13 cellular contexts compared by ENCODE assay signal in genomic region chr1:103561124-103561523, GRCh38. TPM values are rescaled to one million over a fixed set of nuclear protein-coding genes. Genes with fewer than 3 reads are reported as not detected.
A peak's percentile ranks its signal among the peaks of the same experiment; 100 is the strongest.
DNase-seq lines count a peak whose midpoint lies in the region; ATAC-seq and TF ChIP-seq lines count a peak whose summit lies in the region.
"Not testable (repeated sequence)": the region's sequence is repeated elsewhere in the genome, so short reads cannot be mapped to it uniquely, and the experiment has no call there.
"Had no signal": no experiment of that assay in that cellular context is flagged by ENCODE, and none has a peak within 500 bp of the region (broad histone marks: within the 10 kb centered on the region; RNA-seq: fewer than 3 reads in every experiment).

No MANE protein-coding gene starts in this region.

- CTCF ChIA-PET in MCF 10A (lab: Yijun Ruan, JAX), result not testable (repeated sequence)

- H3K4me3 ChIP-seq in KMS-11 (IDR thresholded peaks at IDR 0.05; ENCODE audit: insufficient read depth, low read depth, low read length); right atrium auricular region; psoas muscle; stomach; tibial nerve; vagina: not testable (repeated sequence)

- not testable (repeated sequence) for TF ChIP-seq POLR2A in stomach (IDR thresholded peaks at IDR 0.05); tibial nerve (IDR thresholded peaks at IDR 0.05); vagina (IDR thresholded peaks at IDR 0.05)

- not testable (repeated sequence) for H3K27me3 Mint-ChIP-seq in MCF 10A (ENCODE audit: insufficient read depth, unreplicated experiment)

- not testable (repeated sequence) for H3K79me2 ChIP-seq in KMS-11 (ENCODE audit: insufficient read depth, low read depth)

- not testable (repeated sequence) for H3K4me3 Mint-ChIP-seq in MCF 10A (ENCODE audit: unreplicated experiment)

- not testable (repeated sequence) for TF ChIP-seq EP300 in stomach (IDR thresholded peaks at IDR 0.05); tibial nerve (IDR thresholded peaks at IDR 0.05)

- not testable (repeated sequence) for H2AFZ ChIP-seq in KMS-11 (ENCODE audit: low read depth)

- peak in 1 of 4 donors; percentile 36 for ATAC-seq in psoas muscle

- H3K4me1 Mint-ChIP-seq in MCF 10A (ENCODE audit: insufficient read depth, unreplicated experiment), result peaks cover 16% of the 10 kb centered on the region

- H3K36me3 Mint-ChIP-seq in MCF 10A (ENCODE audit: insufficient read depth, unreplicated experiment), result not testable (repeated sequence)

- POLR2A ChIA-PET in MCF 10A (lab: Yijun Ruan, JAX), result not testable (repeated sequence)

- not testable (repeated sequence) for H3K9me3 ChIP-seq in right atrium auricular region, psoas muscle, stomach, tibial nerve, vagina

- intact Hi-C loops in MCF 10A (cut with micrococcal nuclease); stomach (cut with DNase I; ENCODE audit: low total_unique reads); vagina (cut with DNase I): not testable (repeated sequence)
- intact Hi-C loops in psoas muscle (cut with DNase I), result loop anchor here (5.0 kb wide), 1 partner anchor 34 kb away; the partner anchor contains the start of gene RNPC3 (in 2 of the 2)

- H4K20me1 ChIP-seq in KMS-11 (ENCODE audit: insufficient read depth), result not testable (repeated sequence)

- 85 to 88% (median 85%) methylated on average over 3 of the region's 3 CpGs for WGBS in psoas muscle, 3 donors
- WGBS in stomach, 5 donors, result 45 to 66% (median 57%) methylated on average over 3 of the region's 3 CpGs
- WGBS in tibial nerve, 2 donors, result 42 to 48% methylated on average over 3 of the region's 3 CpGs

- peak overlapping the region; percentile 94 for H3K27ac Mint-ChIP-seq in MCF 10A (ENCODE audit: low read depth, unreplicated experiment)

- H3K4me1 ChIP-seq in KMS-11 (ENCODE audit: low read depth, poor library complexity, severe bottlenecking) (peaks cover 32% of the 10 kb centered on the region), right atrium auricular region (peaks cover 0 to 20% of the 10 kb centered on the region in 2 donors), psoas muscle (peaks cover 22% of the 10 kb centered on the region), stomach (peaks cover 0 to 16% (median 7%) of the 10 kb centered on the region in 4 donors), tibial nerve (peaks cover 4 to 35% (median 14%) of the 10 kb centered on the region in 4 donors)
- not testable (repeated sequence) for H3K4me1 ChIP-seq in vagina

- not testable (repeated sequence) for BruUV-seq in MCF 10A (replicated peaks; lab: Mats Ljungman, UMichigan)

- peak overlapping the region; percentile 84; the same call in 1 of the 2 replicates for H3K27ac ChIP-seq in KMS-11
- H3K27ac ChIP-seq in right atrium auricular region, result peak overlapping the region; percentile 52 to 73
- peak overlapping the region; percentile 72 for H3K27ac ChIP-seq in psoas muscle
- peak overlapping the region in 3 of 5 donors; percentile 49 to 73 (median 61) for H3K27ac ChIP-seq in stomach
- H3K27ac ChIP-seq in tibial nerve, result peak overlapping the region; percentile 66 to 90 (median 78)
- peak overlapping the region; percentile 57 for H3K27ac ChIP-seq in vagina

- H3K9me3 Mint-ChIP-seq in MCF 10A (ENCODE audit: unreplicated experiment), result not testable (repeated sequence)

- DNase-seq in MCF 10A (ENCODE audit: unreplicated experiment); right atrium auricular region (ENCODE audit: low spot score); psoas muscle; stomach; tibial nerve (ENCODE audit: low spot score in 2 of 2); vagina (ENCODE audit: extremely low spot score in 2 of 2): not testable (repeated sequence)

- peak overlapping the region; percentile 88 for H3K4me2 ChIP-seq in KMS-11

- H3K9ac ChIP-seq in KMS-11, result not testable (repeated sequence)

- not testable (repeated sequence) for H3K36me3 ChIP-seq in KMS-11 (ENCODE audit: insufficient read depth); right atrium auricular region; vagina
- H3K36me3 ChIP-seq in psoas muscle (ENCODE audit: insufficient read depth in 1 of 2, low read depth in 1 of 2), result peaks cover 0 to 17% of the 10 kb centered on the region in 2 donors
- H3K36me3 ChIP-seq in stomach, result peaks cover 0 to 15% (median 14%) of the 10 kb centered on the region in 4 donors
- H3K36me3 ChIP-seq in tibial nerve, result peaks cover 0 to 15% (median 0%) of the 10 kb centered on the region in 3 donors

- not testable (repeated sequence) for H3K27me3 ChIP-seq in KMS-11 (ENCODE audit: insufficient read depth, low read depth); right atrium auricular region; psoas muscle (ENCODE audit: insufficient read depth in 3 of 3, low read length in 2 of 3); stomach; tibial nerve; vagina

- TF ChIP-seq CTCF in KMS-11 (conservative IDR thresholded peaks at IDR 0.05; ENCODE audit: low read depth, low read length); MCF 10A (IDR thresholded peaks at IDR 0.05; ENCODE audit: unreplicated experiment); right atrium auricular region (IDR thresholded peaks at IDR 0.05); psoas muscle (IDR thresholded peaks at IDR 0.05); stomach (IDR thresholded peaks at IDR 0.05); tibial nerve (IDR thresholded peaks at IDR 0.05); vagina (IDR thresholded peaks at IDR 0.05): not testable (repeated sequence)

RNA-seq across cellular contexts. Expression of gene AMY2B, which starts 10.3 kb away (rescaled TPM):
- total RNA-seq in MCF 10A (2022) (10.8 and 14.5 TPM in 2 replicates), right atrium auricular region (10 to 100 TPM; 25.1 to 37.1 TPM), psoas muscle (10 to 100 TPM; 12.5 to 28.0 (median 22.2) TPM), stomach (10 to 100 TPM in 3 of 5 donors, 1 to 10 TPM in 2; 5.2 to 91.0 (median 19.2) TPM), tibial nerve (100 to 1,000 TPM in 1 of 4 donors, 10 to 100 TPM in 3; 46.2 to 100 (median 74.3) TPM), vagina (25.0 TPM)
- polyA plus RNA-seq in psoas muscle (10 to 100 TPM in 2 of 3 donors, 1 to 10 TPM in 1; 5.5 to 11.1 (median 10.9) TPM), stomach (10 to 100 TPM in 1 of 3 donors, 1 to 10 TPM in 2; 2.0 to 22.1 (median 5.0) TPM)
- total RNA-seq: A172 had no signal

RNA-seq across cellular contexts. Expression of gene RNPC3, which starts 35.6 kb away (rescaled TPM):
- total RNA-seq in MCF 10A (2022) (18.7 and 22.2 TPM in 2 replicates), right atrium auricular region (10 to 100 TPM; 10.3 to 12.1 TPM), psoas muscle (10 to 100 TPM; 12.4 to 27.5 (median 18.8) TPM), stomach (10 to 100 TPM; 26.8 to 46.7 (median 41.4) TPM), tibial nerve (10 to 100 TPM; 50.1 to 87.4 (median 81.2) TPM), vagina (21.6 TPM)
- polyA plus RNA-seq in psoas muscle (10 to 100 TPM in 2 of 3 donors, 1 to 10 TPM in 1; 8.3 to 22.5 (median 13.4) TPM), stomach (1 to 10 TPM; 4.7 to 7.4 (median 5.5) TPM)

RNA-seq across cellular contexts. Expression of gene AMY2A, which starts 56.1 kb away (rescaled TPM):
- total RNA-seq in MCF 10A (2022) (not detected in 2 replicates), right atrium auricular region (1 to 10 TPM in 1 of 2 donors, not detected in 1; 1.7 TPM), psoas muscle (1 to 10 TPM in 1 of 4 donors, under 1 TPM in 1, not detected in 2; 0.38 to 1.4 TPM), stomach (not detected), tibial nerve (1 to 10 TPM in 3 of 4 donors, not detected in 1; 1.4 to 1.8 (median 1.5) TPM), vagina (not detected)
- polyA plus RNA-seq in psoas muscle (under 1 TPM in 2 of 3 donors, not detected in 1; 0.01 to 0.09 TPM), stomach (1 to 10 TPM in 2 of 3 donors, under 1 TPM in 1; 0.13 to 2.3 (median 2.1) TPM)
- total RNA-seq: A172; Calu3; CD4-positive, alpha-beta T cell; Daoy; H1; HT1080 had no signal
- polyA plus RNA-seq: H1 had no signal
